ENCODE assay signal across 8 cellular contexts in genomic region chr17:75289832-75290337, GRCh38. TPM values are rescaled to one million over a fixed set of nuclear protein-coding genes. Genes with fewer than 3 reads are reported as not detected.
A peak's percentile ranks its signal among the peaks of the same experiment; 100 is the strongest.
DNase-seq lines count a peak whose midpoint lies in the region; ATAC-seq, FAIRE-seq and TF ChIP-seq lines count a peak whose summit lies in the region.

No MANE protein-coding gene starts in this region.

- H3K4me3 Mint-ChIP-seq in activated CD4-positive, alpha-beta T cell treated with anti-CD3 and anti-CD28 coated beads for 36 hours = peak overlapping the region; percentile 86

- CTCF ChIA-PET in activated CD4-positive, alpha-beta T cell treated with anti-CD3 and anti-CD28 coated beads for 36 hours (lab: Charles Lee) = interaction anchor here (0.7 to 2.4 kb wide), 24 partner anchors 8 to 533 kb away, joined by 3 to 37 read pairs (median 6); partner anchors contain the start of genes FDXR, GGA3, GRB2 and MIF4GD

- H3K9me3 ChIP-seq in BE2C = no peaks in the 10 kb centered on the region
- no peaks in the 10 kb centered on the region for H3K9me3 ChIP-seq in MM.1S (replicated peaks; ENCODE audit: insufficient read depth, low read length)
- no peaks in the 10 kb centered on the region for H3K9me3 ChIP-seq in effector memory CD4-positive, alpha-beta T cell (ENCODE audit: control insufficient read depth, low read length)

- H3K4me1 Mint-ChIP-seq in activated CD4-positive, alpha-beta T cell treated with anti-CD3 and anti-CD28 coated beads for 36 hours = peaks cover 34% of the 10 kb centered on the region

- H3K9ac ChIP-seq in MM.1S (ENCODE audit: low read length) = peak overlapping the region; percentile 77

- peaks cover 30% of the 10 kb centered on the region for H3K36me3 Mint-ChIP-seq in activated CD4-positive, alpha-beta T cell treated with anti-CD3 and anti-CD28 coated beads for 36 hours (ENCODE audit: low read depth)

- no peaks in the 10 kb centered on the region for H3K27me3 Mint-ChIP-seq in activated CD4-positive, alpha-beta T cell treated with anti-CD3 and anti-CD28 coated beads for 36 hours

- H3K4me3 ChIP-seq in BE2C (ENCODE audit: low read depth, low read length) (peak overlapping the region; percentile 93), MM.1S (ENCODE audit: low read length) (peak overlapping the region; percentile 87)
- peak overlapping the region; percentile 74 for H3K4me3 ChIP-seq in effector memory CD4-positive, alpha-beta T cell (ENCODE audit: insufficient read depth, low read depth, low read length, poor library complexity, severe bottlenecking)

- POLR2A ChIA-PET in activated CD4-positive, alpha-beta T cell treated with anti-CD3 and anti-CD28 coated beads for 36 hours (lab: Charles Lee) = interaction anchor here (0.6 to 2.6 kb wide), 14 partner anchors 17 to 166 kb away, joined by 4 to 27 read pairs (median 5); partner anchors contain the start of genes GGA3, GRB2, JPT1 and MIF4GD

- peaks cover 41% of the 10 kb centered on the region for H3K79me2 ChIP-seq in MM.1S (ENCODE audit: low read length)

- peak; percentile 52 for FAIRE-seq in GM19239 (lab: Jason Lieb, UNC)

- peaks cover 20% of the 10 kb centered on the region for H3F3A ChIP-seq in MM.1S (ENCODE audit: insufficient read depth, low read length)

- H2AFZ ChIP-seq in MM.1S (ENCODE audit: low read length) = peak overlapping the region; percentile 92

- no peaks in the 10 kb centered on the region for H4K20me1 ChIP-seq in MM.1S (ENCODE audit: insufficient read depth, low read length)

- H3K36me3 ChIP-seq in BE2C (peaks cover 10% of the 10 kb centered on the region), MM.1S (replicated peaks; ENCODE audit: insufficient read depth, low read length) (peaks cover 11% of the 10 kb centered on the region; the same call in 1 of the 2 replicates)
- H3K36me3 ChIP-seq in effector memory CD4-positive, alpha-beta T cell (ENCODE audit: control insufficient read depth, insufficient read depth, low read length) = peaks cover 11% of the 10 kb centered on the region

- no peaks in the 10 kb centered on the region for H3K9me3 Mint-ChIP-seq in activated CD4-positive, alpha-beta T cell treated with anti-CD3 and anti-CD28 coated beads for 36 hours (ENCODE audit: low read depth)

- no peaks in the 10 kb centered on the region for H3K27me3 ChIP-seq in BE2C
- H3K27me3 ChIP-seq in MM.1S (replicated peaks; ENCODE audit: insufficient read depth, low read length) = no peaks in the 10 kb centered on the region
- no peaks in the 10 kb centered on the region for H3K27me3 ChIP-seq in effector memory CD4-positive, alpha-beta T cell (replicated peaks; ENCODE audit: control insufficient read depth, insufficient read depth, low read length, poor library complexity, severe bottlenecking)

- peak overlapping the region; percentile 59 for H3K4me2 ChIP-seq in MM.1S (ENCODE audit: low read depth, low read length)

- H3K27ac Mint-ChIP-seq in activated CD4-positive, alpha-beta T cell treated with anti-CD3 and anti-CD28 coated beads for 36 hours = peak overlapping the region; percentile 100

- H3K27ac ChIP-seq in MM.1S (ENCODE audit: low read length) = peak overlapping the region; percentile 79
- peak overlapping the region; percentile 97 for H3K27ac ChIP-seq in effector memory CD4-positive, alpha-beta T cell (ENCODE audit: insufficient read depth, low read length, poor library complexity, severe bottlenecking)

- intact Hi-C loops in activated CD4-positive, alpha-beta T cell treated with anti-CD3 and anti-CD28 coated beads for 36 hours (cut with DNase I, micrococcal nuclease) = loop anchor here (1.0 to 5.0 kb wide), 20 partner anchors 7 to 565 kb away; partner anchors contain the start of genes GGA3 (in 2 of the 2), MIF4GD (in 2 of the 2), MRPS7 (in 2 of the 2) and ATP5PD (in 1 of the 2)

- no peaks in the 10 kb centered on the region for H3K9me2 ChIP-seq in MM.1S (replicated peaks; ENCODE audit: insufficient read depth, low read length)

- ATAC-seq in activated CD4-positive, alpha-beta T cell treated with anti-CD3 and anti-CD28 coated beads for 36 hours = peak; percentile 21

- DNase-seq in BE2C = peak; percentile 48
- DNase-seq in GM19239 (ENCODE audit: insufficient read length, low spot score) = no peak
- DNase-seq in MM.1S = peak; percentile 70
- peak; percentile 86 for DNase-seq in activated CD4-positive, alpha-beta T cell treated with anti-CD3 and anti-CD28 coated beads for 36 hours
- peak; percentile 47 to 64 (median 56) for DNase-seq in effector memory CD4-positive, alpha-beta T cell
- peak; percentile 64 for DNase-seq in mucosa of gallbladder (ENCODE audit: low spot score)
- peak; percentile 56 to 62 for DNase-seq in stimulated activated CD8-positive, alpha-beta memory T cell treated with anti-CD3 and anti-CD28 coated beads, Interleukin-7, amount 100 ng/mL, for 4 hours (ENCODE audit: low read depth in 2 of 2)
- DNase-seq in occipital lobe (lab: John Stamatoyannopoulos, UW) = no peak

- TF ChIP-seq CTCF in BE2C (IDR thresholded peaks at IDR 0.05; ENCODE audit: low read depth, low read length) (peak; percentile 21; the same call in 1 of the 2 replicates), MM.1S (IDR thresholded peaks at IDR 0.05; ENCODE audit: low read length) (peak; percentile 28; the same call in 1 of the 2 replicates)

- H3K4me1 ChIP-seq in BE2C (no peaks in the 10 kb centered on the region), MM.1S (ENCODE audit: low read length) (0 out of 2 replicates have a peak, but pooled peaks cover 8% of the 10 kb centered on the region)
- peaks cover 4% of the 10 kb centered on the region for H3K4me1 ChIP-seq in effector memory CD4-positive, alpha-beta T cell (ENCODE audit: control insufficient read depth, insufficient read depth, low read length, poor library complexity, severe bottlenecking)

RNA-seq across cellular contexts. Expression of gene SLC25A19, which starts 0.7 kb away (rescaled TPM):
- 35.1 TPM for polyA plus RNA-seq in BE2C (2012; ENCODE audit: insufficient read depth, insufficient read length, low read depth)
- total RNA-seq in activated CD4-positive, alpha-beta T cell treated with anti-CD3 and anti-CD28 coated beads for 36 hours = 10 to 100 TPM; 67.8 to 79.7 TPM
- total RNA-seq in mucosa of gallbladder (17.0 TPM), occipital lobe (4.4 TPM)

RNA-seq across cellular contexts. Expression of gene MIF4GD, which starts 18.9 kb away (rescaled TPM):
- 61.8 TPM for polyA plus RNA-seq in BE2C (2012; ENCODE audit: insufficient read depth, insufficient read length, low read depth)
- total RNA-seq in activated CD4-positive, alpha-beta T cell treated with anti-CD3 and anti-CD28 coated beads for 36 hours = 10 to 100 TPM; 39.0 to 39.1 TPM
- 25.5 TPM for total RNA-seq in mucosa of gallbladder
- 5.0 TPM for total RNA-seq in occipital lobe

RNA-seq across cellular contexts. Expression of gene MRPS7, which starts 28.2 kb away (rescaled TPM):
- 232 TPM for polyA plus RNA-seq in BE2C (2012; ENCODE audit: insufficient read depth, insufficient read length, low read depth)
- 10 to 100 TPM; 51.4 to 63.8 TPM for total RNA-seq in activated CD4-positive, alpha-beta T cell treated with anti-CD3 and anti-CD28 coated beads for 36 hours
- total RNA-seq in mucosa of gallbladder = 55.1 TPM
- total RNA-seq in occipital lobe = 29.5 TPM

RNA-seq across cellular contexts. Expression of gene GGA3, which starts 28.5 kb away (rescaled TPM):
- polyA plus RNA-seq in BE2C (2012; ENCODE audit: insufficient read depth, insufficient read length, low read depth) = 66.2 TPM
- total RNA-seq in activated CD4-positive, alpha-beta T cell treated with anti-CD3 and anti-CD28 coated beads for 36 hours = 10 to 100 TPM; 72.9 to 76.7 TPM
- 44.5 TPM for total RNA-seq in mucosa of gallbladder
- total RNA-seq in occipital lobe = 17.6 TPM

Comparison
In these comparisons a context has a peak if more than half of its experiments do, and no peak if none do; other contexts are left out.
1. DNase-seq: peak in BE2C (single experiment), MM.1S (single experiment), activated CD4-positive, alpha-beta T cell treated with anti-CD3 and anti-CD28 coated beads for 36 hours (single experiment), effector memory CD4-positive, alpha-beta T cell (3 of 3), mucosa of gallbladder (single experiment) and stimulated activated CD8-positive, alpha-beta memory T cell treated with anti-CD3 and anti-CD28 coated beads, Interleukin-7, amount 100 ng/mL, for 4 hours (2 of 2); none in GM19239 (single experiment) and occipital lobe (single experiment).
2. Peak in every context shown above with its lines, with median percentiles within 50 percentile points of each other: H3K4me3 ChIP-seq.